ENCODE assay signal across 1 cellular context in the genomic region with DNA sequence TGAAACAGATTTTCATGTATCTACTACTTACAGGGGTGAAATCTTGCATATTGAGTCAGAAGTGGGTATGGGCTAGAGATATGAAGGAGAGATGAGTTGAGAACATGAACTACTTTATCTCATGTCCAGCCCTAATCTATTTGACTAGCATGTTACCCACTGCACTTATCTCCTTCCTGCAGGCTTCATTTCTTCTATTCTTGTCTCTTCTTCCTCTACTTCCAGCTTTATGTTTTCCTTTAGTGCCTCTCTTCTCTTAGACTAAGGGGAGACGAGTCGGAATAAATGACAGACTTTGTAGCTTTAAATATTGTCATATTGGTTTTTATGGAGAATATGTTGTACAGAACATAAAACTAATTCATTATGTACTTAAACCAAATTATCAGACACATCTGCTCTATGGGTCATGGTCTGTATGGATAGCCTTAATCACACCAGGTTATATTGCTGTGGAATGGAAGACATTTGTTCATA.
TF ChIP-seq lines count a peak whose summit lies in the region.

No MANE protein-coding gene starts in this region.

TF ChIP-seq in K562, 482 proteins besides CTCF, POLR2A, EP300 and RAD21 (continued from another document and continues in another):
- TF ChIP-seq, protein P1, sequence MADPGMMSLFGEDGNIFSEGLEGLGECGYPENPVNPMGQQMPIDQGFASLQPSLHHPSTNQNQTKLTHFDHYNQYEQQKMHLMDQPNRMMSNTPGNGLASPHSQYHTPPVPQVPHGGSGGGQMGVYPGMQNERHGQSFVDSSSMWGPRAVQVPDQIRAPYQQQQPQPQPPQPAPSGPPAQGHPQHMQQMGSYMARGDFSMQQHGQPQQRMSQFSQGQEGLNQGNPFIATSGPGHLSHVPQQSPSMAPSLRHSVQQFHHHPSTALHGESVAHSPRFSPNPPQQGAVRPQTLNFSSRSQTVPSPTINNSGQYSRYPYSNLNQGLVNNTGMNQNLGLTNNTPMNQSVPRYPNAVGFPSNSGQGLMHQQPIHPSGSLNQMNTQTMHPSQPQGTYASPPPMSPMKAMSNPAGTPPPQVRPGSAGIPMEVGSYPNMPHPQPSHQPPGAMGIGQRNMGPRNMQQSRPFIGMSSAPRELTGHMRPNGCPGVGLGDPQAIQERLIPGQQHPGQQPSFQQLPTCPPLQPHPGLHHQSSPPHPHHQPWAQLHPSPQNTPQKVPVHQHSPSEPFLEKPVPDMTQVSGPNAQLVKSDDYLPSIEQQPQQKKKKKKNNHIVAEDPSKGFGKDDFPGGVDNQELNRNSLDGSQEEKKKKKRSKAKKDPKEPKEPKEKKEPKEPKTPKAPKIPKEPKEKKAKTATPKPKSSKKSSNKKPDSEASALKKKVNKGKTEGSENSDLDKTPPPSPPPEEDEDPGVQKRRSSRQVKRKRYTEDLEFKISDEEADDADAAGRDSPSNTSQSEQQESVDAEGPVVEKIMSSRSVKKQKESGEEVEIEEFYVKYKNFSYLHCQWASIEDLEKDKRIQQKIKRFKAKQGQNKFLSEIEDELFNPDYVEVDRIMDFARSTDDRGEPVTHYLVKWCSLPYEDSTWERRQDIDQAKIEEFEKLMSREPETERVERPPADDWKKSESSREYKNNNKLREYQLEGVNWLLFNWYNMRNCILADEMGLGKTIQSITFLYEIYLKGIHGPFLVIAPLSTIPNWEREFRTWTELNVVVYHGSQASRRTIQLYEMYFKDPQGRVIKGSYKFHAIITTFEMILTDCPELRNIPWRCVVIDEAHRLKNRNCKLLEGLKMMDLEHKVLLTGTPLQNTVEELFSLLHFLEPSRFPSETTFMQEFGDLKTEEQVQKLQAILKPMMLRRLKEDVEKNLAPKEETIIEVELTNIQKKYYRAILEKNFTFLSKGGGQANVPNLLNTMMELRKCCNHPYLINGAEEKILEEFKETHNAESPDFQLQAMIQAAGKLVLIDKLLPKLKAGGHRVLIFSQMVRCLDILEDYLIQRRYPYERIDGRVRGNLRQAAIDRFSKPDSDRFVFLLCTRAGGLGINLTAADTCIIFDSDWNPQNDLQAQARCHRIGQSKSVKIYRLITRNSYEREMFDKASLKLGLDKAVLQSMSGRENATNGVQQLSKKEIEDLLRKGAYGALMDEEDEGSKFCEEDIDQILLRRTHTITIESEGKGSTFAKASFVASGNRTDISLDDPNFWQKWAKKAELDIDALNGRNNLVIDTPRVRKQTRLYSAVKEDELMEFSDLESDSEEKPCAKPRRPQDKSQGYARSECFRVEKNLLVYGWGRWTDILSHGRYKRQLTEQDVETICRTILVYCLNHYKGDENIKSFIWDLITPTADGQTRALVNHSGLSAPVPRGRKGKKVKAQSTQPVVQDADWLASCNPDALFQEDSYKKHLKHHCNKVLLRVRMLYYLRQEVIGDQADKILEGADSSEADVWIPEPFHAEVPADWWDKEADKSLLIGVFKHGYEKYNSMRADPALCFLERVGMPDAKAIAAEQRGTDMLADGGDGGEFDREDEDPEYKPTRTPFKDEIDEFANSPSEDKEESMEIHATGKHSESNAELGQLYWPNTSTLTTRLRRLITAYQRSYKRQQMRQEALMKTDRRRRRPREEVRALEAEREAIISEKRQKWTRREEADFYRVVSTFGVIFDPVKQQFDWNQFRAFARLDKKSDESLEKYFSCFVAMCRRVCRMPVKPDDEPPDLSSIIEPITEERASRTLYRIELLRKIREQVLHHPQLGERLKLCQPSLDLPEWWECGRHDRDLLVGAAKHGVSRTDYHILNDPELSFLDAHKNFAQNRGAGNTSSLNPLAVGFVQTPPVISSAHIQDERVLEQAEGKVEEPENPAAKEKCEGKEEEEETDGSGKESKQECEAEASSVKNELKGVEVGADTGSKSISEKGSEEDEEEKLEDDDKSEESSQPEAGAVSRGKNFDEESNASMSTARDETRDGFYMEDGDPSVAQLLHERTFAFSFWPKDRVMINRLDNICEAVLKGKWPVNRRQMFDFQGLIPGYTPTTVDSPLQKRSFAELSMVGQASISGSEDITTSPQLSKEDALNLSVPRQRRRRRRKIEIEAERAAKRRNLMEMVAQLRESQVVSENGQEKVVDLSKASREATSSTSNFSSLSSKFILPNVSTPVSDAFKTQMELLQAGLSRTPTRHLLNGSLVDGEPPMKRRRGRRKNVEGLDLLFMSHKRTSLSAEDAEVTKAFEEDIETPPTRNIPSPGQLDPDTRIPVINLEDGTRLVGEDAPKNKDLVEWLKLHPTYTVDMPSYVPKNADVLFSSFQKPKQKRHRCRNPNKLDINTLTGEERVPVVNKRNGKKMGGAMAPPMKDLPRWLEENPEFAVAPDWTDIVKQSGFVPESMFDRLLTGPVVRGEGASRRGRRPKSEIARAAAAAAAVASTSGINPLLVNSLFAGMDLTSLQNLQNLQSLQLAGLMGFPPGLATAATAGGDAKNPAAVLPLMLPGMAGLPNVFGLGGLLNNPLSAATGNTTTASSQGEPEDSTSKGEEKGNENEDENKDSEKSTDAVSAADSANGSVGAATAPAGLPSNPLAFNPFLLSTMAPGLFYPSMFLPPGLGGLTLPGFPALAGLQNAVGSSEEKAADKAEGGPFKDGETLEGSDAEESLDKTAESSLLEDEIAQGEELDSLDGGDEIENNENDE (IDR thresholded peaks at IDR 0.05; ENCODE audit: low read depth, low read length) = no peak
- TF ChIP-seq SMAD3 (CRISPR knock-in tag; conservative IDR thresholded peaks at IDR 0.05) = peak; percentile 83; the same call in 1 of the 2 replicates
- TF ChIP-seq KAT2B (IDR thresholded peaks at IDR 0.05; ENCODE audit: low read depth, low read length) = no peak
- no peak for TF ChIP-seq DACH1 (IDR thresholded peaks at IDR 0.05; ENCODE audit: partially characterized antibody)
- TF ChIP-seq HNRNPUL1 (IDR thresholded peaks at IDR 0.05; ENCODE audit: low read length) = no peak
- TF ChIP-seq ZNF347 (CRISPR knock-in tag; IDR thresholded peaks at IDR 0.05; ENCODE audit: low read depth) = no peak
- TF ChIP-seq, protein P2, sequence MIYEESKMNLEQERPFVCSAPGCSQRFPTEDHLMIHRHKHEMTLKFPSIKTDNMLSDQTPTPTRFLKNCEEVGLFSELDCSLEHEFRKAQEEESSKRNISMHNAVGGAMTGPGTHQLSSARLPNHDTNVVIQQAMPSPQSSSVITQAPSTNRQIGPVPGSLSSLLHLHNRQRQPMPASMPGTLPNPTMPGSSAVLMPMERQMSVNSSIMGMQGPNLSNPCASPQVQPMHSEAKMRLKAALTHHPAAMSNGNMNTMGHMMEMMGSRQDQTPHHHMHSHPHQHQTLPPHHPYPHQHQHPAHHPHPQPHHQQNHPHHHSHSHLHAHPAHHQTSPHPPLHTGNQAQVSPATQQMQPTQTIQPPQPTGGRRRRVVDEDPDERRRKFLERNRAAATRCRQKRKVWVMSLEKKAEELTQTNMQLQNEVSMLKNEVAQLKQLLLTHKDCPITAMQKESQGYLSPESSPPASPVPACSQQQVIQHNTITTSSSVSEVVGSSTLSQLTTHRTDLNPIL (CRISPR knock-in tag; IDR thresholded peaks at IDR 0.05) = 0 out of 2 replicates have a peak, but pooled peaks have one; percentile 10
- TF ChIP-seq, protein P3, sequence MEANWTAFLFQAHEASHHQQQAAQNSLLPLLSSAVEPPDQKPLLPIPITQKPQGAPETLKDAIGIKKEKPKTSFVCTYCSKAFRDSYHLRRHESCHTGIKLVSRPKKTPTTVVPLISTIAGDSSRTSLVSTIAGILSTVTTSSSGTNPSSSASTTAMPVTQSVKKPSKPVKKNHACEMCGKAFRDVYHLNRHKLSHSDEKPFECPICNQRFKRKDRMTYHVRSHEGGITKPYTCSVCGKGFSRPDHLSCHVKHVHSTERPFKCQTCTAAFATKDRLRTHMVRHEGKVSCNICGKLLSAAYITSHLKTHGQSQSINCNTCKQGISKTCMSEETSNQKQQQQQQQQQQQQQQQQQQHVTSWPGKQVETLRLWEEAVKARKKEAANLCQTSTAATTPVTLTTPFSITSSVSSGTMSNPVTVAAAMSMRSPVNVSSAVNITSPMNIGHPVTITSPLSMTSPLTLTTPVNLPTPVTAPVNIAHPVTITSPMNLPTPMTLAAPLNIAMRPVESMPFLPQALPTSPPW (CRISPR knock-in tag; IDR thresholded peaks at IDR 0.05) = peak; percentile 68; the same call in 1 of the 2 replicates
- no peak for TF ChIP-seq ZNF445 (CRISPR knock-in tag; IDR thresholded peaks at IDR 0.05; ENCODE audit: low read depth)
- TF ChIP-seq NFATC3 (IDR thresholded peaks at IDR 0.05) = 0 out of 2 replicates have a peak, but pooled peaks have one; percentile 58
- TF ChIP-seq GATAD2A (IDR thresholded peaks at IDR 0.05) = peak; percentile 35; the same call in 1 of the 2 replicates
- no peak for TF ChIP-seq FOS (IDR thresholded peaks at IDR 0.05; ENCODE audit: extremely low read depth, insufficient read length)
- TF ChIP-seq, protein P4, sequence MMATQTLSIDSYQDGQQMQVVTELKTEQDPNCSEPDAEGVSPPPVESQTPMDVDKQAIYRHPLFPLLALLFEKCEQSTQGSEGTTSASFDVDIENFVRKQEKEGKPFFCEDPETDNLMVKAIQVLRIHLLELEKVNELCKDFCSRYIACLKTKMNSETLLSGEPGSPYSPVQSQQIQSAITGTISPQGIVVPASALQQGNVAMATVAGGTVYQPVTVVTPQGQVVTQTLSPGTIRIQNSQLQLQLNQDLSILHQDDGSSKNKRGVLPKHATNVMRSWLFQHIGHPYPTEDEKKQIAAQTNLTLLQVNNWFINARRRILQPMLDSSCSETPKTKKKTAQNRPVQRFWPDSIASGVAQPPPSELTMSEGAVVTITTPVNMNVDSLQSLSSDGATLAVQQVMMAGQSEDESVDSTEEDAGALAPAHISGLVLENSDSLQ (IDR thresholded peaks at IDR 0.05) = peak; percentile 27; the same call in 1 of the 2 replicates
- no peak for TF ChIP-seq MIER1 (IDR thresholded peaks at IDR 0.05; ENCODE audit: low read depth)
- no peak for TF ChIP-seq BACH1 (tag; IDR thresholded peaks at IDR 0.05)
- TF ChIP-seq KLF1 (tag; IDR thresholded peaks at IDR 0.05) = no peak
- TF ChIP-seq ZNF197 (CRISPR knock-in tag; IDR thresholded peaks at IDR 0.05; ENCODE audit: low read depth) = peak; percentile 92
- TF ChIP-seq TGIF2 (CRISPR knock-in tag; IDR thresholded peaks at IDR 0.05) = no peak
- peak; percentile 33; the same call in 1 of the 2 replicates for TF ChIP-seq CEBPB (tag; IDR thresholded peaks at IDR 0.05)
- TF ChIP-seq PHF21A (IDR thresholded peaks at IDR 0.05; ENCODE audit: borderline replicate concordance, low read depth) = no peak
- TF ChIP-seq, protein P5, sequence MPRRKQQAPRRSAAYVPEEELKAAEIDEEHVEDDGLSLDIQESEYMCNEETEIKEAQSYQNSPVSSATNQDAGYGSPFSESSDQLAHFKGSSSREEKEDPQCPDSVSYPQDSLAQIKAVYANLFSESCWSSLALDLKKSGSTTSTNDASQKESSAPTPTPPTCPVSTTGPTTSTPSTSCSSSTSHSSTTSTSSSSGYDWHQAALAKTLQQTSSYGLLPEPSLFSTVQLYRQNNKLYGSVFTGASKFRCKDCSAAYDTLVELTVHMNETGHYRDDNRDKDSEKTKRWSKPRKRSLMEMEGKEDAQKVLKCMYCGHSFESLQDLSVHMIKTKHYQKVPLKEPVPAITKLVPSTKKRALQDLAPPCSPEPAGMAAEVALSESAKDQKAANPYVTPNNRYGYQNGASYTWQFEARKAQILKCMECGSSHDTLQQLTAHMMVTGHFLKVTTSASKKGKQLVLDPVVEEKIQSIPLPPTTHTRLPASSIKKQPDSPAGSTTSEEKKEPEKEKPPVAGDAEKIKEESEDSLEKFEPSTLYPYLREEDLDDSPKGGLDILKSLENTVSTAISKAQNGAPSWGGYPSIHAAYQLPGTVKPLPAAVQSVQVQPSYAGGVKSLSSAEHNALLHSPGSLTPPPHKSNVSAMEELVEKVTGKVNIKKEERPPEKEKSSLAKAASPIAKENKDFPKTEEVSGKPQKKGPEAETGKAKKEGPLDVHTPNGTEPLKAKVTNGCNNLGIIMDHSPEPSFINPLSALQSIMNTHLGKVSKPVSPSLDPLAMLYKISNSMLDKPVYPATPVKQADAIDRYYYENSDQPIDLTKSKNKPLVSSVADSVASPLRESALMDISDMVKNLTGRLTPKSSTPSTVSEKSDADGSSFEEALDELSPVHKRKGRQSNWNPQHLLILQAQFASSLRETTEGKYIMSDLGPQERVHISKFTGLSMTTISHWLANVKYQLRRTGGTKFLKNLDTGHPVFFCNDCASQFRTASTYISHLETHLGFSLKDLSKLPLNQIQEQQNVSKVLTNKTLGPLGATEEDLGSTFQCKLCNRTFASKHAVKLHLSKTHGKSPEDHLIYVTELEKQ (CRISPR knock-in tag; IDR thresholded peaks at IDR 0.05) = no peak
- TF ChIP-seq RFX5 (IDR thresholded peaks at IDR 0.05; ENCODE audit: low read depth, low read length) = no peak
- peak; percentile 99 for TF ChIP-seq TAL1 (IDR thresholded peaks at IDR 0.05)
- TF ChIP-seq RCOR1 (IDR thresholded peaks at IDR 0.05; ENCODE audit: borderline replicate concordance in 1 of 2, low read depth in 2 of 2, low read length in 2 of 2) = peak in 1 of 2 experiments; percentile 99; a peak in 3 of 4 replicates
- TF ChIP-seq GABPA (tag; conservative IDR thresholded peaks at IDR 0.05; ENCODE audit: low read depth) = peak; percentile 47; the same call in 1 of the 2 replicates
- peak; percentile 92 for TF ChIP-seq MTA1 (IDR thresholded peaks at IDR 0.05; ENCODE audit: borderline replicate concordance)
- peak; percentile 83 for TF ChIP-seq ZKSCAN8 (CRISPR knock-in tag; IDR thresholded peaks at IDR 0.05)
- TF ChIP-seq MCM2 (IDR thresholded peaks at IDR 0.05; ENCODE audit: low read depth) = no peak
- peak; percentile 56 for TF ChIP-seq NEUROD1 (IDR thresholded peaks at IDR 0.05; ENCODE audit: borderline replicate concordance, low read depth, low read length, partially characterized antibody)
- TF ChIP-seq HMG20A (CRISPR knock-in tag; conservative IDR thresholded peaks at IDR 0.05) = peak; percentile 35; the same call in 1 of the 2 replicates
- no peak for TF ChIP-seq ARID2 (IDR thresholded peaks at IDR 0.05)
- TF ChIP-seq TOE1 (IDR thresholded peaks at IDR 0.05; ENCODE audit: borderline replicate concordance) = peak; percentile 49; the same call in 1 of the 2 replicates
- no peak for TF ChIP-seq TOE1 (CRISPR knock-in tag; IDR thresholded peaks at IDR 0.05; ENCODE audit: borderline replicate concordance, low read depth)
- TF ChIP-seq ZNF239 (CRISPR knock-in tag; IDR thresholded peaks at IDR 0.05) = peak; percentile 50
- peak; percentile 93 for TF ChIP-seq HEY1 (CRISPR knock-in tag; IDR thresholded peaks at IDR 0.05; ENCODE audit: borderline replicate concordance)
- TF ChIP-seq TCF3 (CRISPR knock-in tag; IDR thresholded peaks at IDR 0.05) = peak; percentile 98
- TF ChIP-seq PTRF (tag; IDR thresholded peaks at IDR 0.05) = no peak
- TF ChIP-seq, protein P6, sequence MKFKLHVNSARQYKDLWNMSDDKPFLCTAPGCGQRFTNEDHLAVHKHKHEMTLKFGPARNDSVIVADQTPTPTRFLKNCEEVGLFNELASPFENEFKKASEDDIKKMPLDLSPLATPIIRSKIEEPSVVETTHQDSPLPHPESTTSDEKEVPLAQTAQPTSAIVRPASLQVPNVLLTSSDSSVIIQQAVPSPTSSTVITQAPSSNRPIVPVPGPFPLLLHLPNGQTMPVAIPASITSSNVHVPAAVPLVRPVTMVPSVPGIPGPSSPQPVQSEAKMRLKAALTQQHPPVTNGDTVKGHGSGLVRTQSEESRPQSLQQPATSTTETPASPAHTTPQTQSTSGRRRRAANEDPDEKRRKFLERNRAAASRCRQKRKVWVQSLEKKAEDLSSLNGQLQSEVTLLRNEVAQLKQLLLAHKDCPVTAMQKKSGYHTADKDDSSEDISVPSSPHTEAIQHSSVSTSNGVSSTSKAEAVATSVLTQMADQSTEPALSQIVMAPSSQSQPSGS (CRISPR knock-in tag; IDR thresholded peaks at IDR 0.05) = no peak
- TF ChIP-seq NFRKB (IDR thresholded peaks at IDR 0.05; ENCODE audit: low read depth) = no peak
- TF ChIP-seq ZNF408 (CRISPR knock-in tag; IDR thresholded peaks at IDR 0.05; ENCODE audit: low read depth) = no peak
- TF ChIP-seq ZNF133 (CRISPR knock-in tag; IDR thresholded peaks at IDR 0.05) = no peak
